Comparison of ENCODE assay signal across 24 cellular contexts in the genomic region with DNA sequence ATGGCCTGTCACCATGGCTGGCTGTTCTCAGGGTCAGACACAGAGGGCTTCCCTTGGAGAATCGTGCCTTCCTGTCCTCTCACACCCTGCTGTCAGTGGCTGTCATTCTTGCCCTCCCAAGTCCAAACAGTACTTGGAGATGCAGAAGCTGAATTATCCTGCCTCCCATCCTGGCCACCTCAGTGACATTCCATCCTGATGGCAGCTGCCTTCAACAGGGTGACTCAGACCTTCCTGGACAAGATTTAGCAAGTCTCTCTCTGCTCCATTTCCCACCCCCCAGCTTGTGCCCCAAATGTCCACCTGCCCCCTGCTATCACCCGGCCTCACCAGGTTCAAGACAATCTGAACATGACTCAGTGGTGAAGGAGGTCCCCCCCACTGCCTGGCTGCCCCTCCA. TPM values are rescaled to one million over a fixed set of nuclear protein-coding genes. Genes with fewer than 3 reads are reported as not detected.
DNase-seq lines count a peak whose midpoint lies in the region; ATAC-seq, FAIRE-seq and TF ChIP-seq lines count a peak whose summit lies in the region.
"Had no signal": no experiment of that assay in that cellular context is flagged by ENCODE, and none has a peak within 500 bp of the region (broad histone marks: within the 10 kb centered on the region; RNA-seq: fewer than 3 reads in every experiment).

No MANE protein-coding gene starts in this region.

- H3K27ac ChIP-seq in prostate gland, result no peak overlapping the region
- H3K27ac ChIP-seq: upper lobe of right lung had no signal

- no peaks in the 10 kb centered on the region for H3K9me3 ChIP-seq in prostate gland
- H3K9me3 ChIP-seq: upper lobe of right lung had no signal

- TF ChIP-seq POLR2A in prostate gland (IDR thresholded peaks at IDR 0.05), result no peak

- H3K4me3 ChIP-seq in bronchial epithelial cell (ENCODE audit: low read depth, low read length), result no peak overlapping the region
- H3K4me3 ChIP-seq in prostate gland, result no peak overlapping the region
- H3K4me3 ChIP-seq: upper lobe of right lung had no signal

- 35% methylated on average over 2 of the region's 2 CpGs for WGBS in prostate gland

- TF ChIP-seq CTCF in bronchial epithelial cell (IDR thresholded peaks at IDR 0.05; ENCODE audit: insufficient read depth, low read length, severe bottlenecking) (no peak), prostate gland (IDR thresholded peaks at IDR 0.05) (no peak)

- intact Hi-C loops in prostate gland (cut with DNase I), result no loop called here

- H3K27me3 ChIP-seq in bronchial epithelial cell (ENCODE audit: control insufficient read depth, insufficient read depth, low read length) (no peaks in the 10 kb centered on the region), prostate gland (replicated peaks; ENCODE audit: insufficient read depth) (no peaks in the 10 kb centered on the region)
- H3K27me3 ChIP-seq: upper lobe of right lung had no signal

- peak; percentile 53 for DNase-seq in AG08395 (ENCODE audit: low spot score)
- DNase-seq in HK-2 (ENCODE audit: unreplicated experiment), result peak; percentile 24
- DNase-seq in bronchial epithelial cell (ENCODE audit: low read depth), result peak; percentile 62
- DNase-seq in lung microvascular endothelial cell (ENCODE audit: low read depth in 2 of 2), result peak; percentile 29 to 45
- DNase-seq in prostate gland (ENCODE audit: low spot score), result no peak
- no peak for DNase-seq in putamen (ENCODE audit: low spot score)
- DNase-seq: activated CD8-positive, alpha-beta memory T cell treated with anti-CD3 and anti-CD28 coated beads, Interleukin-2, amount 50 U/mL, for 4 hours; activated naive CD4-positive, alpha-beta T cell treated with anti-CD3 and anti-CD28 coated beads for 36 hours; effector memory CD8-positive, alpha-beta T cell; GOT3; head of caudate nucleus; KG1; NCI-H1436 treated with DMSO at 0.1 percent for 48 hours; NCI-H510A; OCI-M1; stimulated activated CD4-positive, alpha-beta T cell treated with anti-CD3 and anti-CD28 coated beads, Interleukin-4, amount 100 ng/mL, for 4 hours; upper lobe of right lung had no signal

- H3K4me1 ChIP-seq in prostate gland (replicated peaks), result no peaks in the 10 kb centered on the region

- ATAC-seq in HG02852 (IDR thresholded peaks at IDR 0.05; ENCODE audit: unreplicated experiment), result no peak
- no peak for ATAC-seq in GM21526 (IDR thresholded peaks at IDR 0.05; ENCODE audit: low FRiP score, unreplicated experiment)
- ATAC-seq: activated CD4-positive, CD25-positive, alpha-beta regulatory T cell treated with anti-CD3 and anti-CD28 coated beads, Interleukin-2, amount 50 U/mL, for 24 hours; effector memory CD8-positive, alpha-beta T cell; sciatic nerve; stimulated activated effector memory CD8-positive, alpha-beta T cell treated with anti-CD3 and anti-CD28 coated beads, Interleukin-12 subunit alpha, Interleukin-12 subunit beta, amount 100 ng/mL, for 72 hours; upper lobe of right lung had no signal

- H3K36me3 ChIP-seq in bronchial epithelial cell (ENCODE audit: control insufficient read depth, insufficient read depth, low read length), result no peaks in the 10 kb centered on the region
- H3K36me3 ChIP-seq in prostate gland, result no peaks in the 10 kb centered on the region
- H3K36me3 ChIP-seq: upper lobe of right lung had no signal

- FAIRE-seq in bronchial epithelial cell (lab: Jason Lieb, UNC), result no peak

RNA-seq across cellular contexts. Expression of a gene that starts 4.8 kb away (rescaled TPM):
- under 0.01 TPM in 1 of 2 replicates, not detected in the other for total RNA-seq in bronchial epithelial cell
- not detected in 2 replicates for total RNA-seq in lung microvascular endothelial cell
- not detected for total RNA-seq in prostate gland
- total RNA-seq: activated naive CD4-positive, alpha-beta T cell treated with anti-CD3 and anti-CD28 coated beads for 36 hours; kidney epithelial cell; sciatic nerve; T-helper 1 cell treated with Interleukin-12 subunit alpha and Interleukin-12 subunit beta and Interleukin-4 antibody, amounts not matched to agents 30 ng/mL and 1 ng/mL, for 36 hours; upper lobe of right lung had no signal

RNA-seq across cellular contexts. Expression of a gene that starts 10.9 kb away (rescaled TPM):
- total RNA-seq in bronchial epithelial cell (112 and 242 TPM in 2 replicates), lung microvascular endothelial cell (under 0.01 TPM in 1 of 2 replicates, not detected in the other), prostate gland (10 to 100 TPM; 38.4 to 62.7 TPM)
- total RNA-seq: activated naive CD4-positive, alpha-beta T cell treated with anti-CD3 and anti-CD28 coated beads for 36 hours; kidney epithelial cell; T-helper 1 cell treated with Interleukin-12 subunit alpha and Interleukin-12 subunit beta and Interleukin-4 antibody, amounts not matched to agents 30 ng/mL and 1 ng/mL, for 36 hours had no signal

RNA-seq across cellular contexts. Expression of a gene that starts 13.6 kb away (rescaled TPM):
- total RNA-seq in bronchial epithelial cell (not detected in 2 replicates), lung microvascular endothelial cell (not detected in 2 replicates), prostate gland (not detected)
- total RNA-seq: activated naive CD4-positive, alpha-beta T cell treated with anti-CD3 and anti-CD28 coated beads for 36 hours; kidney epithelial cell; T-helper 1 cell treated with Interleukin-12 subunit alpha and Interleukin-12 subunit beta and Interleukin-4 antibody, amounts not matched to agents 30 ng/mL and 1 ng/mL, for 36 hours; upper lobe of right lung had no signal

RNA-seq across cellular contexts. Expression of a gene that starts 24.2 kb away (rescaled TPM):
- total RNA-seq in bronchial epithelial cell (67.9 and 71.8 TPM in 2 replicates), lung microvascular endothelial cell (0.20 and 1.5 TPM in 2 replicates), prostate gland (1,000 to 10,000 TPM in 1 of 2 donors, 100 to 1,000 TPM in 1; 138 to 1,038 TPM)
- total RNA-seq: activated naive CD4-positive, alpha-beta T cell treated with anti-CD3 and anti-CD28 coated beads for 36 hours; T-helper 1 cell treated with Interleukin-12 subunit alpha and Interleukin-12 subunit beta and Interleukin-4 antibody, amounts not matched to agents 30 ng/mL and 1 ng/mL, for 36 hours had no signal

RNA-seq across cellular contexts. Expression of a gene that starts 27.3 kb away (rescaled TPM):
- total RNA-seq in bronchial epithelial cell (0.13 TPM in 1 of 2 replicates, not detected in the other), lung microvascular endothelial cell (not detected in 2 replicates), prostate gland (not detected)
- total RNA-seq: activated naive CD4-positive, alpha-beta T cell treated with anti-CD3 and anti-CD28 coated beads for 36 hours; kidney epithelial cell; T-helper 1 cell treated with Interleukin-12 subunit alpha and Interleukin-12 subunit beta and Interleukin-4 antibody, amounts not matched to agents 30 ng/mL and 1 ng/mL, for 36 hours; upper lobe of right lung had no signal

Comparison
In these comparisons a context has a peak if more than half of its experiments do, and no peak if none do; other contexts are left out.
1. DNase-seq: peak in AG08395 (single experiment), HK-2 (single experiment), bronchial epithelial cell (single experiment) and lung microvascular endothelial cell (2 of 2); none in prostate gland (single experiment) and putamen (single experiment).
2. RNA of a gene that starts 10.9 kb away (total RNA-seq): 112 to 242 TPM in bronchial epithelial cell and 38.4 to 62.7 TPM in prostate gland; under 0.01 TPM in lung microvascular endothelial cell; every median in the first group is over 10 times any median in the second.